ENCODE assay signal across 28 cellular contexts in the genomic region with DNA sequence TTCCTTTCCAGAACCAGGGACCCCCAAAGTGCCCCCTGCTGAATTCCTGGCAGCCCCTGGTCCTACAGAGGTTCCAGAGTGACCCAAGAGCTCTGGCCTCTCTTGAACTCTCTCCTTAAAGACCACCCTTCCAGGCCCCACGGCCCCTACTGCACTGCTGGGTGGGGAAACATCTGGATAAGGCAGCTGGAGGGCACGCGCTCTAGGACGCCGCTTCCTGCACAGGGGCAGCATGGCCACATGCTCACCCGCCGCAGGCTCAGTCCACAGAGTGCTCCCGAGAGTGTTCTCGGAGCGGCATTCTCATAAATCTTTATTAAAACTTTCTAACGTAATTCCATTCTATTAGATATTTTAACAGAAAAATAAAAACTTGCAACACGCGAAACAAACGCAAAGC. TPM values are rescaled to one million over a fixed set of nuclear protein-coding genes. Genes with fewer than 3 reads are reported as not detected.
DNase-seq lines count a peak whose midpoint lies in the region; ATAC-seq and TF ChIP-seq lines count a peak whose summit lies in the region.
"Had no signal": no experiment of that assay in that cellular context is flagged by ENCODE, and none has a peak within 500 bp of the region (broad histone marks: within the 10 kb centered on the region; RNA-seq: fewer than 3 reads in every experiment).

No MANE protein-coding gene starts in this region.

- intact Hi-C loops in body of pancreas (cut with DNase I) (no loop called here), lower lobe of right lung (cut with DNase I) (no loop called here), spleen (cut with DNase I; ENCODE audit: low total_unique reads) (no loop called here)

- H3K9me3 ChIP-seq in body of pancreas (no peaks in the 10 kb centered on the region), lower lobe of right lung (no peaks in the 10 kb centered on the region), spleen (no peaks in the 10 kb centered on the region)

- peaks cover 7% of the 10 kb centered on the region for H3K36me3 Mint-ChIP-seq in HFFc6 (ENCODE audit: low read depth)
- H3K36me3 Mint-ChIP-seq: T-cell had no signal

- DNase-seq in HFFc6 (no peak), body of pancreas (no peak), lower lobe of right lung (peak; percentile 43), spleen (peak; percentile 64), HuH-7.5 (ENCODE audit: low spot score) (no peak), NCI-H226 (no peak)
- DNase-seq: activated gamma-delta T cell treated with Interleukin-2 at 50 U/mL for 16 hours; HCEC 1CT; NCI-H2029 treated with DMSO at 0.1 percent for 48 hours; NCI-H2227 treated with DMSO at 0.1 percent for 48 hours; NCI-H774; occipital lobe; retina; stimulated activated CD4-positive, alpha-beta T cell treated with anti-CD3 and anti-CD28 coated beads, Interleukin-12 subunit alpha, Interleukin-12 subunit beta, amount 100 ng/mL, for 4 hours; stimulated activated CD4-positive, alpha-beta T cell treated with anti-CD3 and anti-CD28 coated beads, Interleukin-4, amount 100 ng/mL, for 24 hours; stimulated activated naive B cell treated with anti-CD40 and anti-IgM and Interleukin-4, amounts not matched to agents 10 μg/mL and 1 μg/mL and 100 μg/mL, for 72 hours; T-cell had no signal

- peaks cover 99% of the 10 kb centered on the region for H3K4me1 ChIP-seq in body of pancreas
- peaks cover 46% of the 10 kb centered on the region for H3K4me1 ChIP-seq in lower lobe of right lung
- peaks cover 21 to 76% (median 47%) of the 10 kb centered on the region in 6 donors for H3K4me1 ChIP-seq in spleen

- peak overlapping the region; percentile 60 to 72 (median 64) for H3K27ac ChIP-seq in body of pancreas
- no peak overlapping the region for H3K27ac ChIP-seq in lower lobe of right lung
- no peak overlapping the region for H3K27ac ChIP-seq in spleen

- 43 to 56% methylated on average over 14 of the region's 14 CpGs for WGBS in body of pancreas, 2 donors
- WGBS in spleen, 5 donors: 92 to 96% (median 95%) methylated on average over 14 of the region's 14 CpGs

- TF ChIP-seq CTCF in HFFc6 (IDR thresholded peaks at IDR 0.05): no peak
- TF ChIP-seq CTCF in body of pancreas (IDR thresholded peaks at IDR 0.05): no peak
- no peak for TF ChIP-seq CTCF in lower lobe of right lung (IDR thresholded peaks at IDR 0.05)
- TF ChIP-seq CTCF in spleen (IDR thresholded peaks at IDR 0.05 in 8 of 11, conservative IDR thresholded peaks at IDR 0.05 in 3 of 11): no peak

- H3K36me3 ChIP-seq in body of pancreas (replicated peaks in 1 of 2; ENCODE audit: insufficient read depth in 1 of 2, low read depth in 2 of 2) (peaks cover 0 to 19% of the 10 kb centered on the region in 2 donors), lower lobe of right lung (peaks cover 34% of the 10 kb centered on the region), spleen (peaks cover 0 to 42% (median 29%) of the 10 kb centered on the region in 6 donors)

- H3K4me1 Mint-ChIP-seq in HFFc6 (ENCODE audit: low read depth): peaks cover 4% of the 10 kb centered on the region; the same call in 1 of the 2 replicates

- no peak for ATAC-seq in body of pancreas
- ATAC-seq in lower lobe of right lung: no peak
- no peak for ATAC-seq in HG03460 (IDR thresholded peaks at IDR 0.05; ENCODE audit: unreplicated experiment)
- ATAC-seq: activated CD4-positive, CD25-positive, alpha-beta regulatory T cell treated with anti-CD3 and anti-CD28 coated beads, Interleukin-2, amount 50 U/mL, for 24 hours; stimulated activated naive B cell treated with anti-CD40 and anti-IgM and Interleukin-4, amounts not matched to agents 10 μg/mL and 1 μg/mL and 100 μg/mL, for 72 hours; T-cell had no signal

- TF ChIP-seq POLR2A in body of pancreas (IDR thresholded peaks at IDR 0.05): no peak
- no peak for TF ChIP-seq POLR2A in spleen (IDR thresholded peaks at IDR 0.05)

- H3K27me3 ChIP-seq in body of pancreas (no peaks in the 10 kb centered on the region), lower lobe of right lung (ENCODE audit: low read depth) (no peaks in the 10 kb centered on the region), spleen (replicated peaks in 1 of 7) (no peaks in the 10 kb centered on the region)

- no peak overlapping the region for H3K4me3 Mint-ChIP-seq in HFFc6
- H3K4me3 Mint-ChIP-seq: CD14-positive monocyte; dendritic cell treated with granulocyte-macrophage colony-stimulating factor and Interleukin-4, amounts not matched to agents 40 ng/mL and 50 ng/mL, for 4 days; IgD-negative memory B cell; stimulated activated naive B cell treated with anti-CD40 and anti-IgM and Interleukin-4, amounts not matched to agents 10 μg/mL and 1 μg/mL and 100 μg/mL, for 72 hours; T-cell had no signal

- H3K27ac Mint-ChIP-seq in HFFc6: peak overlapping the region; percentile 7; the same call in 1 of the 2 replicates
- H3K27ac Mint-ChIP-seq: dendritic cell treated with granulocyte-macrophage colony-stimulating factor and Interleukin-4, amounts not matched to agents 40 ng/mL and 50 ng/mL, for 4 days; stimulated activated naive B cell treated with anti-CD40 and anti-IgM and Interleukin-4, amounts not matched to agents 10 μg/mL and 1 μg/mL and 100 μg/mL, for 72 hours; T-cell had no signal

- H3K4me3 ChIP-seq in body of pancreas: no peak overlapping the region
- H3K4me3 ChIP-seq in lower lobe of right lung: no peak overlapping the region
- no peak overlapping the region for H3K4me3 ChIP-seq in spleen

- H3K9me3 Mint-ChIP-seq in HFFc6: no peaks in the 10 kb centered on the region
- H3K9me3 Mint-ChIP-seq: dendritic cell treated with granulocyte-macrophage colony-stimulating factor and Interleukin-4, amounts not matched to agents 40 ng/mL and 50 ng/mL, for 4 days; IgD-negative memory B cell; stimulated activated naive B cell treated with anti-CD40 and anti-IgM and Interleukin-4, amounts not matched to agents 10 μg/mL and 1 μg/mL and 100 μg/mL, for 72 hours; T-cell had no signal

- H3K27me3 Mint-ChIP-seq in HFFc6 (ENCODE audit: insufficient read depth): peaks cover 2% of the 10 kb centered on the region; the same call in 1 of the 2 replicates
- H3K27me3 Mint-ChIP-seq: dendritic cell treated with granulocyte-macrophage colony-stimulating factor and Interleukin-4, amounts not matched to agents 40 ng/mL and 50 ng/mL, for 4 days; IgD-negative memory B cell; stimulated activated naive B cell treated with anti-CD40 and anti-IgM and Interleukin-4, amounts not matched to agents 10 μg/mL and 1 μg/mL and 100 μg/mL, for 72 hours; T-cell had no signal

RNA-seq across cellular contexts. Expression of a gene that starts 37.0 kb away (rescaled TPM):
- 100 to 1,000 TPM; 273 to 331 (median 317) TPM for total RNA-seq in HFFc6 (2021; fragmentation: NEBNext Ultra II Directional; extraction: Animal tissue kit (Norgen Biotek cat#: 25700))
- 100 to 1,000 TPM; 313 to 511 TPM for total RNA-seq in body of pancreas
- total RNA-seq in lower lobe of right lung: 138 TPM
- total RNA-seq in spleen: 100 to 1,000 TPM in 6 of 7 donors, 10 to 100 TPM in 1; 78.8 to 164 (median 122) TPM
- polyA plus RNA-seq in spleen: 10 to 100 TPM; 17.0 to 27.3 (median 21.7) TPM

RNA-seq across cellular contexts. Expression of a gene that starts 54.8 kb away (rescaled TPM):
- total RNA-seq in HFFc6 (2021; fragmentation: NEBNext Ultra II Directional; extraction: Animal tissue kit (Norgen Biotek cat#: 25700)): not detected
- 1 to 10 TPM in 1 of 2 donors, not detected in 1; 4.0 TPM for total RNA-seq in body of pancreas
- total RNA-seq in lower lobe of right lung: not detected
- not detected for total RNA-seq in spleen
- polyA plus RNA-seq in spleen: not detected
- total RNA-seq: bronchial epithelial cell, fibroblast of lung, glomerular endothelial cell, kidney epithelial cell, occipital lobe, OCI-LY7, T-cell, temporal lobe had no signal
- polyA plus RNA-seq: CD14-positive monocyte, fibroblast of lung, IgD-negative memory B cell had no signal

Comparison
In these comparisons a context has a peak if more than half of its experiments do, and no peak if none do; other contexts are left out.
1. DNase-seq: peak in lower lobe of right lung (single experiment) and spleen (single experiment); none in HFFc6 (single experiment), body of pancreas (0 of 4), HuH-7.5 (single experiment) and NCI-H226 (single experiment).
2. H3K27ac ChIP-seq: peak in body of pancreas (4 of 4); none in lower lobe of right lung (single experiment) and spleen (0 of 8).